ENCODE assay signal across 2 cellular contexts in genomic region chr9:36034234-36034633, GRCh38.
A peak's percentile ranks its signal among the peaks of the same experiment; 100 is the strongest.
TF ChIP-seq lines count a peak whose summit lies in the region.

No MANE protein-coding gene starts in this region.

TF ChIP-seq in HepG2, 621 proteins besides CTCF, POLR2A, EP300 and RAD21:
- TF ChIP-seq PRDM4 (CRISPR knock-in tag; IDR thresholded peaks at IDR 0.05; ENCODE audit: borderline replicate concordance) (no peak), ZNF576 (CRISPR knock-in tag; IDR thresholded peaks at IDR 0.05) (no peak), NR0B2 (CRISPR knock-in tag; IDR thresholded peaks at IDR 0.05) (no peak), PAXIP1 (CRISPR knock-in tag; conservative IDR thresholded peaks at IDR 0.05) (peak; percentile 65), ZUFSP (CRISPR knock-in tag; IDR thresholded peaks at IDR 0.05; ENCODE audit: borderline replicate concordance) (no peak), ZNF83 (CRISPR knock-in tag; IDR thresholded peaks at IDR 0.05; ENCODE audit: borderline replicate concordance) (no peak), ZBTB1 (CRISPR knock-in tag; IDR thresholded peaks at IDR 0.05; ENCODE audit: borderline replicate concordance) (no peak), MTA3 (CRISPR knock-in tag; IDR thresholded peaks at IDR 0.05) (no peak), HNF4A (CRISPR knock-in tag; IDR thresholded peaks at IDR 0.05) (peak; percentile 46; the same call in 1 of the 2 replicates), ZNF281 (CRISPR knock-in tag; IDR thresholded peaks at IDR 0.05; ENCODE audit: borderline replicate concordance) (peak; percentile 79; the same call in 1 of the 2 replicates)

TF ChIP-seq in IMR-90, 13 proteins besides CTCF, POLR2A, EP300 and RAD21:
- TF ChIP-seq SMC3 (IDR thresholded peaks at IDR 0.05; ENCODE audit: low read depth, low read length) (no peak), FOS (IDR thresholded peaks at IDR 0.05; ENCODE audit: low read depth, low read length) (no peak), MAZ (IDR thresholded peaks at IDR 0.05; ENCODE audit: borderline replicate concordance, low read depth, low read length) (no peak)
